ENCODE assay signal across 8 cellular contexts in genomic region chr7:65872776-65873581, GRCh38. TPM values are rescaled to one million over a fixed set of nuclear protein-coding genes. Genes with fewer than 3 reads are reported as not detected.
A peak's percentile ranks its signal among the peaks of the same experiment; 100 is the strongest.
DNase-seq lines count a peak whose midpoint lies in the region; ATAC-seq and TF ChIP-seq lines count a peak whose summit lies in the region.

Gene VKORC1L1 (plus strand): TSS chr7:65873074. CDS start chr7:65873372, 298 bp downstream.

- H3K4me1 ChIP-seq in adrenal gland (replicated peaks in 1 of 2) (peaks cover 0 to 6% of the 10 kb centered on the region in 2 donors), heart right ventricle (peaks cover 0 to 32% (median 14%) of the 10 kb centered on the region in 9 donors), transverse colon (peaks cover 0 to 15% (median 8%) of the 10 kb centered on the region in 4 donors)

- peak; percentile 94 for DNase-seq in GM13977 (ENCODE audit: low spot score)
- DNase-seq in NCI-H1436 treated with DMSO at 0.1 percent for 48 hours (lab: John Stamatoyannopoulos, UW): peak; percentile 18
- DNase-seq in adrenal gland: peak; percentile 93 to 98 (median 96)
- DNase-seq in heart right ventricle: peak; percentile 95 to 98
- peak; percentile 83 to 98 (median 91) for DNase-seq in posterior cingulate gyrus
- DNase-seq in transverse colon: peak; percentile 97

- peak within 1 kb of the TSS in 4 of 5 donors; percentile 50 to 91 (median 67) for H3K27ac ChIP-seq in adrenal gland
- H3K27ac ChIP-seq in heart right ventricle: peak within 1 kb of the TSS in 9 of 10 donors; percentile 28 to 85 (median 81)
- H3K27ac ChIP-seq in transverse colon: peak within 1 kb of the TSS; percentile 89 to 93 (median 90)

- H3K4me3 ChIP-seq in adrenal gland: peak within 1 kb of the TSS; percentile 32 to 99 (median 55)
- peak within 1 kb of the TSS; percentile 50 to 92 (median 80) for H3K4me3 ChIP-seq in heart right ventricle
- H3K4me3 ChIP-seq in transverse colon: peak within 1 kb of the TSS; percentile 92 to 98 (median 94)

- no peak for TF ChIP-seq CTCF in GM13977 (IDR thresholded peaks at IDR 0.05; ENCODE audit: extremely low read depth, insufficient read depth, missing control alignments)
- TF ChIP-seq CTCF in adrenal gland (IDR thresholded peaks at IDR 0.05): no peak
- TF ChIP-seq CTCF in heart right ventricle (IDR thresholded peaks at IDR 0.05): no peak
- TF ChIP-seq CTCF in transverse colon (IDR thresholded peaks at IDR 0.05): no peak

- in situ Hi-C loops in GM13977 (cut with MboI; ENCODE audit: low pct_unique_long_range_greater_than_20kb, low sequenced_read_pairs, unreplicated experiment) (no loop called here), transverse colon (cut with MboI; ENCODE audit: low pct_ligation_motif_present in 1 of 4, low pct_unique_long_range_greater_than_20kb in 1 of 4, low sequenced_read_pairs in 3 of 4) (no loop called here)

- no peak for TF ChIP-seq EP300 in transverse colon (IDR thresholded peaks at IDR 0.05; ENCODE audit: low read depth)

- H3K27me3 ChIP-seq in adrenal gland (no peaks in the 10 kb centered on the region), heart right ventricle (no peaks in the 10 kb centered on the region), transverse colon (no peaks in the 10 kb centered on the region)

- no peaks in the 10 kb centered on the region for H3K36me3 ChIP-seq in adrenal gland (replicated peaks in 1 of 2)
- H3K36me3 ChIP-seq in heart right ventricle: peaks cover 0 to 11% (median 0%) of the 10 kb centered on the region in 9 donors
- no peaks in the 10 kb centered on the region for H3K36me3 ChIP-seq in transverse colon

- peak; percentile 26 to 51 for TF ChIP-seq POLR2A in adrenal gland (IDR thresholded peaks at IDR 0.05)
- peak; percentile 53 for TF ChIP-seq POLR2A in transverse colon (IDR thresholded peaks at IDR 0.05)

- ATAC-seq in HG02852 (IDR thresholded peaks at IDR 0.05; ENCODE audit: unreplicated experiment) (peak; percentile 85), heart right ventricle (peak; percentile 96 to 99 (median 98))

- intact Hi-C loops in T-helper 1 cell treated with Interleukin-12 subunit alpha and Interleukin-12 subunit beta and Interleukin-4 antibody, amounts not matched to agents 30 ng/mL and 1 ng/mL, for 36 hours (cut with micrococcal nuclease): loop anchor here (1.0 to 10.0 kb wide), 12 partner anchors 103 to 972 kb away; partner anchors contain the start of genes ASL, CRCP, GUSB and KCTD7
- intact Hi-C loops in adrenal gland (cut with DNase I): no loop called here
- intact Hi-C loops in heart right ventricle (cut with DNase I): loop anchor here in 5 of 10 donors (10.0 kb wide), 3 partner anchors 62 to 112 kb away; partner anchors contain the start of gene GUSB (in 3 of the 5)
- intact Hi-C loops in posterior cingulate gyrus (cut with DNase I): loop anchor here (10.0 kb wide), 1 partner anchor 118 kb away; no protein-coding TSS in a partner anchor
- intact Hi-C loops in transverse colon (cut with DNase I; ENCODE audit: low total_unique reads): no loop called here

- H3K9me3 ChIP-seq in adrenal gland (replicated peaks in 1 of 3) (no peaks in the 10 kb centered on the region), heart right ventricle (no peaks in the 10 kb centered on the region), transverse colon (no peaks in the 10 kb centered on the region)

- WGBS in adrenal gland, 4 donors: 0 to 1% (median 0%) methylated on average over 4 to 94 of the region's 94 CpGs
- WGBS in heart right ventricle, 2 donors: 0% methylated on average over 17 to 94 of the region's 94 CpGs
- 0 to 1% methylated on average over 1 to 52 of the region's 94 CpGs for WGBS in transverse colon (ENCODE audit: low coverage in 1 of 2), 2 donors

RNA-seq across cellular contexts. Expression of gene VKORC1L1, which starts in this region (rescaled TPM):
- 19.0 and 19.2 TPM in 2 replicates for total RNA-seq in T-helper 1 cell treated with Interleukin-12 subunit alpha and Interleukin-12 subunit beta and Interleukin-4 antibody, amounts not matched to agents 30 ng/mL and 1 ng/mL, for 36 hours
- 10 to 100 TPM in 6 of 8 donors, 1 to 10 TPM in 2; 8.9 to 29.1 (median 13.8) TPM for total RNA-seq in adrenal gland
- 10 to 100 TPM in 1 of 3 donors, 1 to 10 TPM in 2; 3.7 to 47.7 (median 7.0) TPM for polyA plus RNA-seq in adrenal gland
- total RNA-seq in heart right ventricle: 10 to 100 TPM; 15.3 to 23.8 (median 17.7) TPM
- 10 to 100 TPM in 1 of 2 donors, 1 to 10 TPM in 1; 4.4 to 10.9 TPM for polyA plus RNA-seq in heart right ventricle
- total RNA-seq in transverse colon: 10 to 100 TPM; 16.0 to 25.8 (median 22.2) TPM

Comparison
In these comparisons a context has a peak if more than half of its experiments do, and no peak if none do; other contexts are left out.
1. Peak in every context shown above with its lines: DNase-seq, ATAC-seq, H3K4me3 ChIP-seq and H3K27ac ChIP-seq.
2. DNase-seq: peak in every context shown above with its lines; median percentile 97 in transverse colon; 96 in heart right ventricle; 96 in adrenal gland; 94 in GM13977; 91 in posterior cingulate gyrus; 18 in NCI-H1436 treated with DMSO at 0.1 percent for 48 hours.
3. intact Hi-C loops: an anchor here in T-helper 1 cell treated with Interleukin-12 subunit alpha and Interleukin-12 subunit beta and Interleukin-4 antibody, amounts not matched to agents 30 ng/mL and 1 ng/mL, for 36 hours (1.0 to 10.0 kb wide) and posterior cingulate gyrus (10.0 kb wide); none called in adrenal gland and transverse colon.